In genomic region chr11:45900175-45900800, GRCh38 we compare ENCODE assay signal across 8 cellular contexts. TPM values are rescaled to one million over a fixed set of nuclear protein-coding genes. Genes with fewer than 3 reads are reported as not detected.
DNase-seq lines count a peak whose midpoint lies in the region; ATAC-seq, FAIRE-seq and TF ChIP-seq lines count a peak whose summit lies in the region.
"Not testable (repeated sequence)": the region's sequence is repeated elsewhere in the genome, so short reads cannot be mapped to it uniquely, and the experiment has no call there.

No MANE protein-coding gene starts in this region.

- H3K9me3 ChIP-seq in HUES6 (ENCODE audit: control insufficient read depth, insufficient read depth, low read depth, low read length); T-helper 17 cell (ENCODE audit: control insufficient read depth, low read length, poor library complexity, severe bottlenecking); GM12878 (replicated peaks; ENCODE audit: control insufficient read depth, insufficient read depth, low read length); uterus: not testable (repeated sequence)

- peak overlapping the region; percentile 70 for H3K27ac Mint-ChIP-seq in T-helper 17 cell

- not testable (repeated sequence) for BruUV-seq in GM12878 (replicated peaks; lab: Mats Ljungman, UMichigan)

- not testable (repeated sequence) for H3K79me2 ChIP-seq in GM12878 (ENCODE audit: control insufficient read depth, insufficient read depth, low read length)

- H3K4me1 ChIP-seq in HUES6 (ENCODE audit: control insufficient read depth, insufficient read depth, low read length) (peaks cover 26% of the 10 kb centered on the region), rectal smooth muscle tissue (ENCODE audit: control insufficient read depth, insufficient read depth, low read length) (peaks cover 16% of the 10 kb centered on the region)
- H3K4me1 ChIP-seq in GM12878 (ENCODE audit: control insufficient read depth, insufficient read depth, low read length); uterus: not testable (repeated sequence)

- in situ Hi-C loops in GM12878 (cut with MboI): not testable (repeated sequence)

- H3K4me3 ChIP-seq in HUES6 (ENCODE audit: low read depth, low read length): peak overlapping the region; percentile 73
- not testable (repeated sequence) for H3K4me3 ChIP-seq in GM12878
- H3K4me3 ChIP-seq in fibroblast of pulmonary artery (replicated peaks; ENCODE audit: low read depth, low read length): peak overlapping the region; percentile 58
- H3K4me3 ChIP-seq in lower leg skin (ENCODE audit: low read depth, poor library complexity, severe bottlenecking): peak overlapping the region; percentile 10
- H3K4me3 ChIP-seq in rectal smooth muscle tissue (ENCODE audit: low read length): peak overlapping the region; percentile 55
- H3K4me3 ChIP-seq in uterus: peak overlapping the region; percentile 49 to 50

- H3K4me2 ChIP-seq in GM12878 (ENCODE audit: control insufficient read depth, insufficient read depth): not testable (repeated sequence)

- POLR2A ChIA-PET in GM12878 (lab: Charles Lee): not testable (repeated sequence)

- H4K20me1 ChIP-seq in GM12878 (ENCODE audit: control insufficient read depth, insufficient read depth): not testable (repeated sequence)

- TF ChIP-seq EP300 in GM12878 (IDR thresholded peaks at IDR 0.05; ENCODE audit: borderline replicate concordance in 1 of 2, control insufficient read depth in 1 of 2, low read depth in 2 of 2, low read length in 2 of 2): not testable (repeated sequence)

- not testable (repeated sequence) for H2AFZ ChIP-seq in GM12878 (ENCODE audit: control insufficient read depth, low read depth, low read length)

- FAIRE-seq in GM12878 (lab: Jason Lieb, UNC): not testable (repeated sequence)

- H3K9ac ChIP-seq in HUES6 (ENCODE audit: low read length): peak overlapping the region; percentile 13
- not testable (repeated sequence) for H3K9ac ChIP-seq in GM12878 (ENCODE audit: control insufficient read depth, insufficient read depth, low read length); rectal smooth muscle tissue (ENCODE audit: low read length)

- not testable (repeated sequence) for ATAC-seq in T-helper 17 cell
- ATAC-seq in GM12878: peak; percentile 3; the same call in 1 of the 3 replicates

- not testable (repeated sequence) for TF ChIP-seq CTCF in GM12878 (IDR thresholded peaks at IDR 0.05 in 2 of 3, conservative IDR thresholded peaks at IDR 0.05 in 1 of 3; ENCODE audit: control insufficient read depth in 2 of 3, extremely low read depth in 1 of 3, insufficient read depth in 1 of 3, low read depth in 3 of 3, low read length in 3 of 3); fibroblast of pulmonary artery (IDR thresholded peaks at IDR 0.05; ENCODE audit: low read length, missing control alignments); lower leg skin (IDR thresholded peaks at IDR 0.05); uterus (IDR thresholded peaks at IDR 0.05)

- H3K4me3 Mint-ChIP-seq in T-helper 17 cell: peak overlapping the region; percentile 78

- not testable (repeated sequence) for TF ChIP-seq POLR2A in GM12878 (IDR thresholded peaks at IDR 0.05; ENCODE audit: low read depth, low read length); lower leg skin (IDR thresholded peaks at IDR 0.05)
- peak in 1 of 2 donors; percentile 72 for TF ChIP-seq POLR2A in uterus (IDR thresholded peaks at IDR 0.05)

- not testable (repeated sequence) for H3K27ac ChIP-seq in HUES6 (ENCODE audit: low read depth, low read length); GM12878 (ENCODE audit: control insufficient read depth, insufficient read depth)
- peak overlapping the region; percentile 18 for H3K27ac ChIP-seq in rectal smooth muscle tissue (ENCODE audit: low read depth, low read length)
- peak overlapping the region; percentile 32 to 86 for H3K27ac ChIP-seq in uterus

- peaks cover 18% of the 10 kb centered on the region for H3K4me1 Mint-ChIP-seq in T-helper 17 cell

- WGBS in GM12878 (ENCODE audit: insufficient coverage, insufficient replicate concordance, low lambda C conversion rate, missing lambda C conversion rate): 14% methylated on average over 30 of the region's 59 CpGs
- WGBS in lower leg skin, 2 donors: 4 to 9% methylated on average over 14 to 20 of the region's 59 CpGs

- H3K36me3 ChIP-seq in HUES6 (ENCODE audit: control insufficient read depth, insufficient read depth, low read length): peaks cover 27% of the 10 kb centered on the region
- not testable (repeated sequence) for H3K36me3 ChIP-seq in GM12878 (ENCODE audit: control insufficient read depth in 2 of 2, insufficient read depth in 2 of 2, low read length in 1 of 2); rectal smooth muscle tissue (ENCODE audit: control insufficient read depth, insufficient read depth, low read length); uterus

- intact Hi-C loops in GM12878 (cut with micrococcal nuclease; ENCODE audit: unreplicated experiment); lower leg skin (cut with DNase I; ENCODE audit: low total_unique reads); uterus (cut with DNase I; ENCODE audit: low total_unique reads): not testable (repeated sequence)

- peaks cover 22% of the 10 kb centered on the region for H3K27me3 Mint-ChIP-seq in T-helper 17 cell

- DNase-seq in ELR (ENCODE audit: low read depth): peak; percentile 31
- DNase-seq in T-helper 17 cell; GM12878 (ENCODE audit: low read depth, low spot score); fibroblast of pulmonary artery (ENCODE audit: low read depth); lower leg skin (ENCODE audit: low spot score in 2 of 2); uterus: not testable (repeated sequence)

- SMC1A ChIA-PET in GM12878 (lab: Charles Lee; ENCODE audit: uncharacterized antibody, unreplicated experiment): not testable (repeated sequence)

- H3K27me3 ChIP-seq in HUES6 (ENCODE audit: control insufficient read depth, insufficient read depth, low read length): peaks cover 29% of the 10 kb centered on the region
- H3K27me3 ChIP-seq in GM12878 (replicated peaks in 1 of 2; ENCODE audit: control insufficient read depth in 2 of 2, insufficient read depth in 2 of 2, low read length in 1 of 2); rectal smooth muscle tissue (ENCODE audit: control insufficient read depth, insufficient read depth, low read length); uterus: not testable (repeated sequence)

- RAD21 ChIA-PET in GM12878 (lab: Charles Lee; ENCODE audit: unreplicated experiment): not testable (repeated sequence)

- not testable (repeated sequence) for TF ChIP-seq RAD21 in GM12878 (IDR thresholded peaks at IDR 0.05; ENCODE audit: insufficient read depth, low read depth, low read length)

- H3K36me3 Mint-ChIP-seq in T-helper 17 cell (ENCODE audit: low read depth): not testable (repeated sequence)

- CTCF ChIA-PET in GM12878 (lab: Yijun Ruan, JAX): interaction anchor here (0.9 kb wide), 1 partner anchor 27 kb away, joined by 3 read pairs; no protein-coding TSS in a partner anchor

RNA-seq across cellular contexts. Expression of gene FREY1, which starts 6.8 kb away (rescaled TPM):
- 1 to 10 TPM; 3.1 to 3.2 TPM for total RNA-seq in T-helper 17 cell
- 6.7 and 6.9 TPM in 2 replicates for total RNA-seq in GM12878 (2013; cell fraction: nucleolus; rRNA removed)
- total RNA-seq in GM12878 (2014; rRNA removed): 0.79 and 1.7 TPM in 2 replicates
- total RNA-seq in GM12878 (2014; rRNA removed; fragmentation: Illumina TruSeq; extraction: Trizol): 0.55 and 0.72 TPM in 2 replicates
- total RNA-seq in GM12878 (2021): 0.82 and 1.7 TPM in 2 replicates
- polyA plus RNA-seq in GM12878 (2011; ENCODE audit: low read depth): not detected
- polyA plus RNA-seq in GM12878 (2011; rRNA removed): 0.16 and 0.19 TPM in 2 replicates
- polyA plus RNA-seq in GM12878 (2011; cell fraction: cytosol; rRNA removed): 0.20 and 0.30 TPM in 2 replicates
- polyA plus RNA-seq in GM12878 (2011; cell fraction: nucleus; rRNA removed): 3.6 and 6.1 TPM in 2 replicates
- polyA plus RNA-seq in GM12878 (2012): 0.17 and 0.31 TPM in 2 replicates
- polyA plus RNA-seq in GM12878 (2014; fragmentation: Illumina TruSeq; extraction: Trizol): 0.13 TPM in 1 of 2 replicates, not detected in the other
- not detected for polyA plus RNA-seq in GM12878 (2014; fragmentation: Nextera tagmentation; extraction: Ambion mirVana)
- 0.31 TPM in 1 of 2 replicates, not detected in the other for polyA plus RNA-seq in GM12878 (2014; rRNA removed)
- under 1 TPM in 1 of 2 experiments, not detected in 1; 0.39 TPM for polyA plus RNA-seq in GM12878 (2016; fragmentation: Nextera tagmentation; extraction: Ambion mirVana)
- 1.2 and 7.0 TPM in 2 replicates for polyA minus RNA-seq in GM12878 (2011; rRNA and poly(A)+ RNA removed)
- 3.2 TPM in 1 of 2 replicates, not detected in the other for polyA minus RNA-seq in GM12878 (2011; cell fraction: cytosol; rRNA and poly(A)+ RNA removed)
- 12.6 and 20.4 TPM in 2 replicates for polyA minus RNA-seq in GM12878 (2011; cell fraction: nucleus; rRNA and poly(A)+ RNA removed)
- 1 to 10 TPM in 1 of 4 donors, under 1 TPM in 1, not detected in 2; 0.91 to 2.3 TPM for total RNA-seq in lower leg skin
- total RNA-seq in uterus: 1 to 10 TPM in 1 of 4 donors, not detected in 3; 1.6 TPM

RNA-seq across cellular contexts. Expression of gene MAPK8IP1, which starts 14.8 kb away (rescaled TPM):
- total RNA-seq in T-helper 17 cell (10 to 100 TPM in 1 of 2 donors, 1 to 10 TPM in 1; 7.6 to 10.2 TPM), GM12878 (2014; rRNA removed) (0.16 and 0.17 TPM in 2 replicates), GM12878 (2014; rRNA removed; fragmentation: Illumina TruSeq; extraction: Trizol) (0.09 TPM in 1 of 2 replicates, not detected in the other), GM12878 (2021) (0.44 and 0.48 TPM in 2 replicates), lower leg skin (1 to 10 TPM; 4.6 to 6.5 (median 5.4) TPM), uterus (10 to 100 TPM in 3 of 4 donors, 1 to 10 TPM in 1; 2.1 to 29.9 (median 20.0) TPM)
- total RNA-seq in GM12878 (2013; cell fraction: nucleolus; rRNA removed): 0.90 and 1.7 TPM in 2 replicates
- polyA plus RNA-seq in GM12878 (2011; ENCODE audit: low read depth): 0.14 TPM
- polyA plus RNA-seq in GM12878 (2011; rRNA removed) (0.06 and 0.14 TPM in 2 replicates), GM12878 (2014; fragmentation: Illumina TruSeq; extraction: Trizol) (0.04 TPM in 1 of 2 replicates, not detected in the other), GM12878 (2014; fragmentation: Nextera tagmentation; extraction: Ambion mirVana) (not detected), GM12878 (2014; rRNA removed) (0.27 and 0.31 TPM in 2 replicates), GM12878 (2016; fragmentation: Nextera tagmentation; extraction: Ambion mirVana) (under 1 TPM; 0.04 to 0.07 TPM)
- 0.18 and 0.40 TPM in 2 replicates for polyA plus RNA-seq in GM12878 (2011; cell fraction: cytosol; rRNA removed)
- polyA plus RNA-seq in GM12878 (2011; cell fraction: nucleus; rRNA removed): 1.3 and 1.5 TPM in 2 replicates
- 0.21 and 0.39 TPM in 2 replicates for polyA plus RNA-seq in GM12878 (2012)
- 0.21 TPM in 1 of 2 replicates, not detected in the other for polyA minus RNA-seq in GM12878 (2011; rRNA and poly(A)+ RNA removed)
- not detected in 2 replicates for polyA minus RNA-seq in GM12878 (2011; cell fraction: cytosol; rRNA and poly(A)+ RNA removed)
- polyA minus RNA-seq in GM12878 (2011; cell fraction: nucleus; rRNA and poly(A)+ RNA removed): 0.12 and 0.29 TPM in 2 replicates

RNA-seq across cellular contexts. Expression of gene PEX16, which starts 17.4 kb away (rescaled TPM):
- total RNA-seq in T-helper 17 cell (10 to 100 TPM; 59.1 to 64.2 TPM), GM12878 (2014; rRNA removed) (40.2 and 53.5 TPM in 2 replicates), GM12878 (2014; rRNA removed; fragmentation: Illumina TruSeq; extraction: Trizol) (17.1 and 18.5 TPM in 2 replicates), GM12878 (2021) (41.5 and 42.2 TPM in 2 replicates), lower leg skin (10 to 100 TPM; 36.7 to 52.8 (median 41.2) TPM), uterus (10 to 100 TPM; 15.3 to 32.1 (median 27.6) TPM)
- total RNA-seq in GM12878 (2013; cell fraction: nucleolus; rRNA removed): 25.7 and 30.4 TPM in 2 replicates
- 5.9 TPM for polyA plus RNA-seq in GM12878 (2011; ENCODE audit: low read depth)
- polyA plus RNA-seq in GM12878 (2011; rRNA removed) (12.4 and 19.6 TPM in 2 replicates), GM12878 (2014; fragmentation: Illumina TruSeq; extraction: Trizol) (0.46 and 6.4 TPM in 2 replicates), GM12878 (2014; fragmentation: Nextera tagmentation; extraction: Ambion mirVana) (1 to 10 TPM; 1.4 to 5.6 TPM), GM12878 (2014; rRNA removed) (49.8 and 62.6 TPM in 2 replicates), GM12878 (2016; fragmentation: Nextera tagmentation; extraction: Ambion mirVana) (10 to 100 TPM; 35.5 to 39.2 TPM)
- 30.9 and 46.0 TPM in 2 replicates for polyA plus RNA-seq in GM12878 (2011; cell fraction: cytosol; rRNA removed)
- polyA plus RNA-seq in GM12878 (2011; cell fraction: nucleus; rRNA removed): 67.9 and 73.5 TPM in 2 replicates
- polyA plus RNA-seq in GM12878 (2012): 23.4 and 25.2 TPM in 2 replicates
- polyA minus RNA-seq in GM12878 (2011; rRNA and poly(A)+ RNA removed): 14.2 and 30.8 TPM in 2 replicates
- 18.1 and 23.3 TPM in 2 replicates for polyA minus RNA-seq in GM12878 (2011; cell fraction: cytosol; rRNA and poly(A)+ RNA removed)
- 30.0 and 40.0 TPM in 2 replicates for polyA minus RNA-seq in GM12878 (2011; cell fraction: nucleus; rRNA and poly(A)+ RNA removed)

RNA-seq across cellular contexts. Expression of gene LARGE2, which starts 22.2 kb away (rescaled TPM):
- 1 to 10 TPM; 3.9 to 7.9 TPM for total RNA-seq in T-helper 17 cell
- total RNA-seq in GM12878 (2013; cell fraction: nucleolus; rRNA removed): 0.20 and 0.25 TPM in 2 replicates
- not detected in 2 replicates for total RNA-seq in GM12878 (2014; rRNA removed)
- not detected in 2 replicates for total RNA-seq in GM12878 (2014; rRNA removed; fragmentation: Illumina TruSeq; extraction: Trizol)
- total RNA-seq in GM12878 (2021): 0.32 and 0.41 TPM in 2 replicates
- polyA plus RNA-seq in GM12878 (2011; ENCODE audit: low read depth): not detected
- polyA plus RNA-seq in GM12878 (2011; rRNA removed): 0.03 TPM in 1 of 2 replicates, not detected in the other
- 0.03 and 0.04 TPM in 2 replicates for polyA plus RNA-seq in GM12878 (2011; cell fraction: cytosol; rRNA removed)
- polyA plus RNA-seq in GM12878 (2011; cell fraction: nucleus; rRNA removed): 0.09 and 0.29 TPM in 2 replicates
- polyA plus RNA-seq in GM12878 (2012): 0.15 and 0.37 TPM in 2 replicates
- 0.15 TPM in 1 of 2 replicates, not detected in the other for polyA plus RNA-seq in GM12878 (2014; fragmentation: Illumina TruSeq; extraction: Trizol)
- not detected for polyA plus RNA-seq in GM12878 (2014; fragmentation: Nextera tagmentation; extraction: Ambion mirVana)
- 0.16 and 0.23 TPM in 2 replicates for polyA plus RNA-seq in GM12878 (2014; rRNA removed)
- not detected for polyA plus RNA-seq in GM12878 (2016; fragmentation: Nextera tagmentation; extraction: Ambion mirVana)
- 0.15 TPM in 1 of 2 replicates, not detected in the other for polyA minus RNA-seq in GM12878 (2011; rRNA and poly(A)+ RNA removed)
- polyA minus RNA-seq in GM12878 (2011; cell fraction: cytosol; rRNA and poly(A)+ RNA removed): not detected in 2 replicates
- polyA minus RNA-seq in GM12878 (2011; cell fraction: nucleus; rRNA and poly(A)+ RNA removed): not detected in 2 replicates
- 10 to 100 TPM; 20.7 to 30.1 (median 25.9) TPM for total RNA-seq in lower leg skin
- 1 to 10 TPM in 2 of 4 donors, under 1 TPM in 1, not detected in 1; 0.64 to 4.4 (median 2.4) TPM for total RNA-seq in uterus

RNA-seq across cellular contexts. Expression of gene CRY2, which starts 53.0 kb away (rescaled TPM):
- total RNA-seq in T-helper 17 cell (100 to 1,000 TPM; 200 to 224 TPM), GM12878 (2014; rRNA removed) (8.7 and 9.1 TPM in 2 replicates), GM12878 (2014; rRNA removed; fragmentation: Illumina TruSeq; extraction: Trizol) (5.6 and 6.6 TPM in 2 replicates), GM12878 (2021) (13.9 and 14.7 TPM in 2 replicates), lower leg skin (10 to 100 TPM; 59.6 to 92.1 (median 70.1) TPM), uterus (10 to 100 TPM; 22.1 to 91.8 (median 61.0) TPM)
- 60.8 and 75.2 TPM in 2 replicates for total RNA-seq in GM12878 (2013; cell fraction: nucleolus; rRNA removed)
- 4.5 TPM for polyA plus RNA-seq in GM12878 (2011; ENCODE audit: low read depth)
- polyA plus RNA-seq in GM12878 (2011; rRNA removed) (6.6 and 11.4 TPM in 2 replicates), GM12878 (2014; fragmentation: Illumina TruSeq; extraction: Trizol) (6.0 and 7.1 TPM in 2 replicates), GM12878 (2014; fragmentation: Nextera tagmentation; extraction: Ambion mirVana) (1 to 10 TPM; 1.2 to 1.4 TPM), GM12878 (2014; rRNA removed) (8.5 and 8.8 TPM in 2 replicates), GM12878 (2016; fragmentation: Nextera tagmentation; extraction: Ambion mirVana) (1 to 10 TPM; 7.6 to 8.7 TPM)
- polyA plus RNA-seq in GM12878 (2011; cell fraction: cytosol; rRNA removed): 10.7 and 10.8 TPM in 2 replicates
- 38.9 and 40.6 TPM in 2 replicates for polyA plus RNA-seq in GM12878 (2011; cell fraction: nucleus; rRNA removed)
- 7.6 and 8.4 TPM in 2 replicates for polyA plus RNA-seq in GM12878 (2012)
- 23.0 and 25.4 TPM in 2 replicates for polyA minus RNA-seq in GM12878 (2011; rRNA and poly(A)+ RNA removed)
- 5.7 and 6.7 TPM in 2 replicates for polyA minus RNA-seq in GM12878 (2011; cell fraction: cytosol; rRNA and poly(A)+ RNA removed)
- polyA minus RNA-seq in GM12878 (2011; cell fraction: nucleus; rRNA and poly(A)+ RNA removed): 15.0 and 22.9 TPM in 2 replicates
